In the genomic region with DNA sequence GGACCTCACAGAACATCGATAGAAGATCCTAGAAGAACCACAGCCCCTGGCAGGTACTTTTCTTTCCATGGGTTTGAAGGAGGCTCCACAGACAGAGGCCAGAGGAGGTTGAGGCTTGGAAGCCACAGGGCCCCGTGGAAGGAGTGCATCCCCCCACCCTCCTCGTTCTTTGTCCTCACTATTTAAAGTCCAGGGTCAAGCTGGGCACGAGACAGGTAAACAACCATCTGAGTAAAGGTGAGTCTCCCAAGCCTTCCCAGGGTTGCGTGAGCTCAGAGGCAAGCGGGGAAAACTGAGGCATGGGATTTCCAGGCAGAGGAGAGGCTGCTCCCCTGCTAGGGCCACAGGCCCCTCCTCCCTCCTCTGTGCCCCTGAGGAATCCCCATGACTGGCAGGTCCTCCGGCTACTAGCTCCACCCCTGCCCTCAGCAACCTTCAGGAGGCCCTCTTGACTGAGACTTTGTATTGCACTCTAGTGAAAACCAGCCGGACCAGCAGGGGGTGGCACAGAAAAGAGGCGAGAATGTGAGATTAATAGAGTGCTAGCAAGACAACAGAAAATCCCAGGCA, we compare ENCODE assay signal across 11 cellular contexts. TPM values are rescaled to one million over a fixed set of nuclear protein-coding genes. Genes with fewer than 3 reads are reported as not detected.
DNase-seq lines count a peak whose midpoint lies in the region; TF ChIP-seq lines count a peak whose summit lies in the region.
"Had no signal": no experiment of that assay in that cellular context is flagged by ENCODE, and none has a peak within 500 bp of the region (broad histone marks: within the 10 kb centered on the region; RNA-seq: fewer than 3 reads in every experiment).

No MANE protein-coding gene starts in this region.

- TF ChIP-seq CTCF in epithelial cell of proximal tubule (conservative IDR thresholded peaks at IDR 0.05; ENCODE audit: low read depth, low read length) (peak; percentile 7), transverse colon (IDR thresholded peaks at IDR 0.05) (no peak), vagina (IDR thresholded peaks at IDR 0.05) (no peak)

- H3K27ac Mint-ChIP-seq in activated CD4-positive, alpha-beta T cell treated with anti-CD3 and anti-CD28 coated beads, Interleukin-2, amount 10 ng/mL, durations not matched to agents 7 days and 5 days: peak overlapping the region; percentile 60

- no peaks in the 10 kb centered on the region for H3K27me3 ChIP-seq in transverse colon
- H3K27me3 ChIP-seq in vagina: no peaks in the 10 kb centered on the region
- H3K27me3 ChIP-seq: SJSA1, uterus had no signal

- intact Hi-C loops in transverse colon (cut with DNase I; ENCODE audit: low total_unique reads) (no loop called here), vagina (cut with DNase I) (no loop called here)

- peaks cover under 1% of the 10 kb centered on the region for H3K36me3 Mint-ChIP-seq in activated CD4-positive, alpha-beta T cell treated with anti-CD3 and anti-CD28 coated beads, Interleukin-2, amount 10 ng/mL, durations not matched to agents 7 days and 5 days (ENCODE audit: low read depth)

- POLR2A ChIA-PET in activated CD4-positive, alpha-beta T cell treated with anti-CD3 and anti-CD28 coated beads, Interleukin-2, amount 10 ng/mL, durations not matched to agents 7 days and 5 days (lab: Charles Lee): no interaction called here

- WGBS in transverse colon (ENCODE audit: low coverage in 1 of 2), 2 donors: 60 to 71% methylated on average over 1 to 8 of the region's 9 CpGs

- no peaks in the 10 kb centered on the region for H3K36me3 ChIP-seq in transverse colon
- no peaks in the 10 kb centered on the region for H3K36me3 ChIP-seq in vagina
- H3K36me3 ChIP-seq: SJSA1, uterus had no signal

- no peak for DNase-seq in activated CD4-positive, alpha-beta T cell treated with anti-CD3 and anti-CD28 coated beads, Interleukin-2, amount 10 ng/mL, durations not matched to agents 7 days and 5 days
- no peak for DNase-seq in activated CD4-positive, alpha-beta T cell treated with anti-CD3 and anti-CD28 coated beads, Interleukin-2, amount 50 U/mL, for 1 hour
- peak; percentile 49 for DNase-seq in NCI-H82 (lab: John Stamatoyannopoulos, UW)
- DNase-seq in epithelial cell of proximal tubule (ENCODE audit: low read depth): no peak
- DNase-seq in transverse colon: no peak
- no peak for DNase-seq in vagina (ENCODE audit: extremely low spot score in 2 of 2)
- no peak for DNase-seq in NCI-H1436 (lab: John Stamatoyannopoulos, UW)
- DNase-seq in stimulated activated CD8-positive, alpha-beta memory T cell treated with anti-CD3 and anti-CD28 coated beads, Interleukin-4, amount 100 ng/mL, for 48 hours: no peak
- DNase-seq: NCI-H1092 treated with DMSO at 0.1 percent for 48 hours, uterus had no signal

- H3K9me3 ChIP-seq in transverse colon (no peaks in the 10 kb centered on the region), vagina (no peaks in the 10 kb centered on the region)
- H3K9me3 ChIP-seq: SJSA1, uterus had no signal

- H3K27me3 Mint-ChIP-seq in activated CD4-positive, alpha-beta T cell treated with anti-CD3 and anti-CD28 coated beads, Interleukin-2, amount 10 ng/mL, durations not matched to agents 7 days and 5 days: no peaks in the 10 kb centered on the region

- peaks cover 7% of the 10 kb centered on the region for H3K4me1 Mint-ChIP-seq in activated CD4-positive, alpha-beta T cell treated with anti-CD3 and anti-CD28 coated beads, Interleukin-2, amount 10 ng/mL, durations not matched to agents 7 days and 5 days

- TF ChIP-seq POLR2A in transverse colon (IDR thresholded peaks at IDR 0.05) (no peak), vagina (IDR thresholded peaks at IDR 0.05) (no peak)

- H3K4me3 ChIP-seq in epithelial cell of proximal tubule (ENCODE audit: low read depth, low read length) (no peak overlapping the region), transverse colon (no peak overlapping the region), vagina (no peak overlapping the region)
- H3K4me3 ChIP-seq: SJSA1, uterus had no signal

- H3K9me3 Mint-ChIP-seq in activated CD4-positive, alpha-beta T cell treated with anti-CD3 and anti-CD28 coated beads, Interleukin-2, amount 10 ng/mL, durations not matched to agents 7 days and 5 days: no peaks in the 10 kb centered on the region

- CTCF ChIA-PET in activated CD4-positive, alpha-beta T cell treated with anti-CD3 and anti-CD28 coated beads, Interleukin-2, amount 10 ng/mL, durations not matched to agents 7 days and 5 days (lab: Charles Lee): interaction anchor here (0.5 to 1.2 kb wide), 5 partner anchors 12 to 253 kb away, joined by 3 to 4 read pairs (median 3); partner anchors contain the start of gene SULT1A1

- H3K4me1 ChIP-seq in transverse colon (peaks cover 0 to 23% (median 14%) of the 10 kb centered on the region in 4 donors), vagina (no peaks in the 10 kb centered on the region)
- H3K4me1 ChIP-seq: SJSA1, uterus had no signal

- H3K27ac ChIP-seq in transverse colon (peak overlapping the region in 3 of 4 donors; percentile 34 to 74 (median 67)), vagina (no peak overlapping the region)
- H3K27ac ChIP-seq: SJSA1, uterus had no signal

- TF ChIP-seq EP300 in transverse colon (IDR thresholded peaks at IDR 0.05; ENCODE audit: low read depth): no peak

- H3K4me3 Mint-ChIP-seq in activated CD4-positive, alpha-beta T cell treated with anti-CD3 and anti-CD28 coated beads, Interleukin-2, amount 10 ng/mL, durations not matched to agents 7 days and 5 days: no peak overlapping the region

- in situ Hi-C loops in transverse colon (cut with MboI; ENCODE audit: low pct_ligation_motif_present in 1 of 4, low pct_unique_long_range_greater_than_20kb in 1 of 4, low sequenced_read_pairs in 3 of 4): no loop called here

RNA-seq across cellular contexts. Expression of gene SULT1A2, which starts 0.9 kb away (rescaled TPM):
- under 1 TPM; 0.27 to 0.50 TPM for total RNA-seq in activated CD4-positive, alpha-beta T cell treated with anti-CD3 and anti-CD28 coated beads, Interleukin-2, amount 10 ng/mL, durations not matched to agents 7 days and 5 days
- total RNA-seq in epithelial cell of proximal tubule (0.17 TPM in 1 of 2 replicates, not detected in the other), transverse colon (10 to 100 TPM in 3 of 4 donors, 1 to 10 TPM in 1; 5.0 to 51.1 (median 38.3) TPM), vagina (not detected)
- total RNA-seq: SJSA1 had no signal

RNA-seq across cellular contexts. Expression of gene SULT1A1, which starts 12.1 kb away (rescaled TPM):
- 10 to 100 TPM; 11.1 to 11.3 TPM for total RNA-seq in activated CD4-positive, alpha-beta T cell treated with anti-CD3 and anti-CD28 coated beads, Interleukin-2, amount 10 ng/mL, durations not matched to agents 7 days and 5 days
- 0.72 and 8.6 TPM in 2 replicates for total RNA-seq in epithelial cell of proximal tubule
- 100 to 1,000 TPM; 137 to 455 (median 280) TPM for total RNA-seq in transverse colon
- total RNA-seq in vagina: 11.5 TPM

RNA-seq across cellular contexts. Expression of gene NPIPB8, which starts 40.1 kb away (rescaled TPM):
- under 1 TPM in 1 of 2 experiments, not detected in 1; 0.44 TPM for total RNA-seq in activated CD4-positive, alpha-beta T cell treated with anti-CD3 and anti-CD28 coated beads, Interleukin-2, amount 10 ng/mL, durations not matched to agents 7 days and 5 days
- not detected in 2 replicates for total RNA-seq in epithelial cell of proximal tubule
- total RNA-seq in transverse colon: under 1 TPM in 2 of 4 donors, not detected in 2; 0.27 to 0.32 TPM
- not detected for total RNA-seq in vagina
- total RNA-seq: SJSA1 had no signal

RNA-seq across cellular contexts. Expression of gene SGF29, which starts 44.1 kb away (rescaled TPM):
- total RNA-seq in activated CD4-positive, alpha-beta T cell treated with anti-CD3 and anti-CD28 coated beads, Interleukin-2, amount 10 ng/mL, durations not matched to agents 7 days and 5 days: 10 to 100 TPM; 49.3 to 60.6 TPM
- 17.4 and 18.7 TPM in 2 replicates for total RNA-seq in epithelial cell of proximal tubule
- 10 to 100 TPM; 22.1 to 95.0 (median 32.1) TPM for total RNA-seq in transverse colon
- 16.5 TPM for total RNA-seq in vagina

RNA-seq across cellular contexts. Expression of gene NUPR1, which starts 59.0 kb away (rescaled TPM):
- total RNA-seq in activated CD4-positive, alpha-beta T cell treated with anti-CD3 and anti-CD28 coated beads, Interleukin-2, amount 10 ng/mL, durations not matched to agents 7 days and 5 days: not detected
- not detected in 2 replicates for total RNA-seq in epithelial cell of proximal tubule
- total RNA-seq in transverse colon: 10 to 100 TPM; 15.3 to 85.6 (median 23.6) TPM
- total RNA-seq in vagina: 62.1 TPM

Comparison
In these comparisons a context has a peak if more than half of its experiments do, and no peak if none do; other contexts are left out.
1. RNA of gene SULT1A1, which starts 12.1 kb away (total RNA-seq): 137 to 455 TPM in transverse colon; 11.5 TPM in vagina (single experiment), 11.1 to 11.3 TPM in activated CD4-positive, alpha-beta T cell treated with anti-CD3 and anti-CD28 coated beads, Interleukin-2, amount 10 ng/mL, durations not matched to agents 7 days and 5 days and 0.72 to 8.6 TPM in epithelial cell of proximal tubule; every median in the first group is over 10 times any median in the second.